Comparison of ENCODE assay signal across 8 cellular contexts in the genomic region with DNA sequence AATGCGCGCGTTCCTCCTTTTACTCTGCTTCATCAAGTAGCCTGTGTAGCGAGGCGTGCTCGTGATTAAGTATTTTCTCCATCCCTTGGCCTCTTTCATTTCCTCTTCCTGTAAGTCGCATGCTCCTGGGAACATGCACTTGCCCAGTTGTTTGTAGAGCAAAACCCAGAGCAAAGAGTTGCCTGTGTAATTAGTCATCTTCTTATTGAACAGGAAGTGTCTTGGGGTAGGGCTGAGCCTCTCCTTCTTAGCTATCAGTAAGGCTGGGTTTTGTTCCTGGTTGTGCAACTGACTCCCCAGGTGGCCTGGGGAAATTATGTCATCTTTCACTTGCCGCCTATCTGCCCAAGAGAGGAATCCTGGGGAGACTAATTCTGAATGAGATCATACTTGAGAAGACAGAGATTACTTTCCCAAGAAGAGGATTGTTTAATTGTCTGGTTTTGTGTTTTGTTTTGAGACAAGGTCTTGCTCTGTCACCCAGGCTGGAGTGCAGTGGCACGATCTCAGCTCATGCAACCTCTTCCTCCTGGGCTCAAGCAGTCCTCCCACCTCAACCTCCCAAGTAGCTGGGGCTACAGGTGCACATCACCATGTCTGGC. TPM values are rescaled to one million over a fixed set of nuclear protein-coding genes. Genes with fewer than 3 reads are reported as not detected.
DNase-seq lines count a peak whose midpoint lies in the region; ATAC-seq, FAIRE-seq and TF ChIP-seq lines count a peak whose summit lies in the region.

No MANE protein-coding gene starts in this region.

- no TSS peak for BruUV-seq in HepG2 (replicated peaks; lab: Mats Ljungman, UMichigan)

- H3K9me3 Mint-ChIP-seq in type B pancreatic cell (no peaks in the 10 kb centered on the region), progenitor cell of endocrine pancreas (ENCODE audit: low read depth) (no peaks in the 10 kb centered on the region)

- peak overlapping the region; percentile 45; the same call in 1 of the 2 replicates for H3K4me2 ChIP-seq in HepG2 (ENCODE audit: low read depth, low read length)

- CTCF ChIA-PET in HepG2 (lab: Yijun Ruan, JAX; ENCODE audit: low intra/inter-chr PET ratio, low total read pairs): no interaction called here

- no peak overlapping the region for H3K27ac ChIP-seq in HepG2 (ENCODE audit: extremely low read length, insufficient read depth, low read length)

- TF ChIP-seq EP300 in HepG2 (IDR thresholded peaks at IDR 0.05; ENCODE audit: low read depth in 2 of 2, low read length in 2 of 2) (no peak), HepG2 (CRISPR knock-in tag; IDR thresholded peaks at IDR 0.05; ENCODE audit: borderline replicate concordance) (no peak)

- peak; percentile 98 for FAIRE-seq in GM18507 (lab: Jason Lieb, UNC)
- FAIRE-seq in HepG2 (lab: Jason Lieb, UNC): no peak

- H3K27me3 Mint-ChIP-seq in type B pancreatic cell (no peaks in the 10 kb centered on the region), progenitor cell of endocrine pancreas (peaks cover 3% of the 10 kb centered on the region)

- TF ChIP-seq RAD21 in HepG2 (CRISPR knock-in tag; IDR thresholded peaks at IDR 0.05): no peak

- H3K27me3 ChIP-seq in HepG2 (ENCODE audit: control insufficient read depth in 1 of 2, insufficient read depth in 2 of 2, low read length in 2 of 2): no peaks in the 10 kb centered on the region

- in situ Hi-C loops in ACHN (cut with HindIII; ENCODE audit: low pct_ligation_motif_present, low pct_unique_long_range_greater_than_20kb, low sequenced_read_pairs): no loop called here
- in situ Hi-C loops in HepG2 (cut with HindIII; ENCODE audit: extremely low pct_ligation_motif_present, low pct_unique_long_range_greater_than_20kb): no loop called here

- no peaks in the 10 kb centered on the region for H3K36me3 ChIP-seq in HepG2 (replicated peaks in 1 of 2; ENCODE audit: control insufficient read depth in 1 of 2, insufficient read depth in 2 of 2, low read length in 2 of 2)

- H4K20me1 ChIP-seq in HepG2 (ENCODE audit: insufficient read depth, low read length): no peaks in the 10 kb centered on the region

- no peaks in the 10 kb centered on the region for H3K36me3 Mint-ChIP-seq in type B pancreatic cell
- no peaks in the 10 kb centered on the region for H3K36me3 Mint-ChIP-seq in progenitor cell of endocrine pancreas (ENCODE audit: insufficient read depth)

- intact Hi-C loops in HepG2 (cut with micrococcal nuclease; ENCODE audit: unreplicated experiment): no loop called here

- DNase-seq in ACHN (peak; percentile 86), GM18507 (ENCODE audit: extremely low spot score, insufficient read length, low read depth) (peak; percentile 59), NCI-H226 (peak; percentile 99), amniotic epithelial cell (ENCODE audit: low read depth) (peak; percentile 95), HepG2 (ENCODE audit: low spot score) (peak; percentile 10), type B pancreatic cell (ENCODE audit: extremely low spot score, unreplicated experiment) (no peak), progenitor cell of endocrine pancreas (ENCODE audit: low spot score, unreplicated experiment) (no peak)

- H3K4me3 Mint-ChIP-seq in type B pancreatic cell: peak overlapping the region; percentile 15
- no peak overlapping the region for H3K4me3 Mint-ChIP-seq in progenitor cell of endocrine pancreas (ENCODE audit: low read depth)

- H3K9ac ChIP-seq in HepG2 (ENCODE audit: insufficient read depth, low read depth, low read length): no peak overlapping the region

- H3K4me1 ChIP-seq in HepG2 (ENCODE audit: insufficient read depth, low read length): peaks cover 11% of the 10 kb centered on the region; the same call in 1 of the 2 replicates

- no peaks in the 10 kb centered on the region for H3K79me2 ChIP-seq in HepG2 (ENCODE audit: insufficient read depth, low read length)

- H3K4me3 ChIP-seq in HepG2 (replicated peaks in 1 of 3; ENCODE audit: insufficient read depth in 1 of 3, low read depth in 2 of 3, low read length in 3 of 3): no peak overlapping the region

- POLR2A ChIA-PET in HepG2 (lab: Yijun Ruan, JAX): no interaction called here

- H3K4me1 Mint-ChIP-seq in type B pancreatic cell (ENCODE audit: unreplicated experiment): peaks cover 6% of the 10 kb centered on the region
- H3K4me1 Mint-ChIP-seq in progenitor cell of endocrine pancreas (ENCODE audit: low read depth): peaks cover 3% of the 10 kb centered on the region

- TF ChIP-seq CTCF in HepG2 (CRISPR knock-in tag; IDR thresholded peaks at IDR 0.05) (no peak), type B pancreatic cell (conservative IDR thresholded peaks at IDR 0.05) (no peak), progenitor cell of endocrine pancreas (IDR thresholded peaks at IDR 0.05; ENCODE audit: unreplicated experiment) (no peak)

- H3K9me3 ChIP-seq in HepG2 (ENCODE audit: low read length): no peaks in the 10 kb centered on the region

- TF ChIP-seq POLR2A in HepG2 (IDR thresholded peaks at IDR 0.05; ENCODE audit: insufficient read depth in 1 of 2, low read depth in 2 of 2, low read length in 2 of 2): no peak

- ATAC-seq in HG02852 (IDR thresholded peaks at IDR 0.05; ENCODE audit: unreplicated experiment) (peak; percentile 98), HepG2 (no peak)

- H3K27ac Mint-ChIP-seq in type B pancreatic cell (peak overlapping the region; percentile 87), progenitor cell of endocrine pancreas (no peak overlapping the region)

- 22% methylated on average over 9 of the region's 9 CpGs for WGBS in HepG2 (ENCODE audit: low lambda C conversion rate)

- H2AFZ ChIP-seq in HepG2 (ENCODE audit: low read length): no peak overlapping the region

RNA-seq across cellular contexts. Expression of gene LIPH, which starts 14.9 kb away (rescaled TPM):
- total RNA-seq in HepG2 (2016; rRNA removed; fragmentation: Illumina TruSeq; extraction: Trizol) (0.09 TPM in 1 of 2 replicates, not detected in the other), type B pancreatic cell (ENCODE audit: low replicate concordance) (5.3 and 8.4 TPM in 2 replicates), progenitor cell of endocrine pancreas (0.11 and 0.79 TPM in 2 replicates)
- 0.20 TPM in 1 of 2 replicates, not detected in the other for total RNA-seq in HepG2 (2016; cell fraction: cytosol; rRNA removed; fragmentation: Illumina TruSeq; extraction: Trizol; ENCODE audit: low read depth)
- 0.13 TPM in 2 replicates for total RNA-seq in HepG2 (2016; cell fraction: insoluble cytoplasmic fraction; rRNA removed; fragmentation: Illumina TruSeq; extraction: Trizol)
- total RNA-seq in HepG2 (2016; cell fraction: membrane; rRNA removed; fragmentation: Illumina TruSeq; extraction: Trizol): not detected in 2 replicates
- total RNA-seq in HepG2 (2016; cell fraction: nucleus; rRNA removed; fragmentation: Illumina TruSeq; extraction: Trizol): 0.19 and 1.1 TPM in 2 replicates
- polyA plus RNA-seq in HepG2 (2011; rRNA removed): 0.29 and 0.34 TPM in 2 replicates
- 0.20 and 0.45 TPM in 2 replicates for polyA plus RNA-seq in HepG2 (2011; cell fraction: cytosol; rRNA removed)
- polyA plus RNA-seq in HepG2 (2011; cell fraction: nucleus; rRNA removed): 0.12 and 0.14 TPM in 2 replicates
- polyA plus RNA-seq in HepG2 (2012): 0.32 and 0.95 TPM in 2 replicates
- polyA plus RNA-seq in HepG2 (2016; cell fraction: cytosol; fragmentation: Illumina TruSeq; extraction: Trizol; ENCODE audit: low read depth): 0.03 TPM in 1 of 2 replicates, not detected in the other
- polyA plus RNA-seq in HepG2 (2016; cell fraction: insoluble cytoplasmic fraction; fragmentation: Illumina TruSeq; extraction: Trizol; ENCODE audit: low read depth): 0.05 and 0.11 TPM in 2 replicates
- not detected in 2 replicates for polyA plus RNA-seq in HepG2 (2016; cell fraction: membrane; fragmentation: Illumina TruSeq; extraction: Trizol; ENCODE audit: low read depth)
- 0.11 TPM in 1 of 2 replicates, not detected in the other for polyA plus RNA-seq in HepG2 (2016; cell fraction: nucleus; fragmentation: Illumina TruSeq; extraction: Trizol; ENCODE audit: insufficient read depth, low read depth)
- 0.06 and 7.4 TPM in 2 replicates for polyA minus RNA-seq in HepG2 (2011; rRNA and poly(A)+ RNA removed; ENCODE audit: low replicate concordance)
- 1.2 TPM in 1 of 2 replicates, not detected in the other for polyA minus RNA-seq in HepG2 (2011; cell fraction: cytosol; rRNA and poly(A)+ RNA removed)
- polyA minus RNA-seq in HepG2 (2011; cell fraction: nucleus; rRNA and poly(A)+ RNA removed): 0.25 and 0.64 TPM in 2 replicates

RNA-seq across cellular contexts. Expression of gene TMEM41A, which starts 38.6 kb away (rescaled TPM):
- 24.2 and 40.0 TPM in 2 replicates for total RNA-seq in HepG2 (2016; rRNA removed; fragmentation: Illumina TruSeq; extraction: Trizol)
- total RNA-seq in HepG2 (2016; cell fraction: cytosol; rRNA removed; fragmentation: Illumina TruSeq; extraction: Trizol; ENCODE audit: low read depth): 13.6 and 15.2 TPM in 2 replicates
- total RNA-seq in HepG2 (2016; cell fraction: insoluble cytoplasmic fraction; rRNA removed; fragmentation: Illumina TruSeq; extraction: Trizol): 24.9 and 39.6 TPM in 2 replicates
- 29.5 and 32.0 TPM in 2 replicates for total RNA-seq in HepG2 (2016; cell fraction: membrane; rRNA removed; fragmentation: Illumina TruSeq; extraction: Trizol)
- total RNA-seq in HepG2 (2016; cell fraction: nucleus; rRNA removed; fragmentation: Illumina TruSeq; extraction: Trizol): 45.6 and 52.4 TPM in 2 replicates
- 27.9 and 30.0 TPM in 2 replicates for polyA plus RNA-seq in HepG2 (2011; rRNA removed)
- 19.8 and 29.4 TPM in 2 replicates for polyA plus RNA-seq in HepG2 (2011; cell fraction: cytosol; rRNA removed)
- 25.5 and 31.3 TPM in 2 replicates for polyA plus RNA-seq in HepG2 (2011; cell fraction: nucleus; rRNA removed)
- polyA plus RNA-seq in HepG2 (2012): 18.7 and 20.4 TPM in 2 replicates
- 7.9 and 8.4 TPM in 2 replicates for polyA plus RNA-seq in HepG2 (2016; cell fraction: cytosol; fragmentation: Illumina TruSeq; extraction: Trizol; ENCODE audit: low read depth)
- 28.3 and 31.2 TPM in 2 replicates for polyA plus RNA-seq in HepG2 (2016; cell fraction: insoluble cytoplasmic fraction; fragmentation: Illumina TruSeq; extraction: Trizol; ENCODE audit: low read depth)
- polyA plus RNA-seq in HepG2 (2016; cell fraction: membrane; fragmentation: Illumina TruSeq; extraction: Trizol; ENCODE audit: low read depth): 19.0 and 19.8 TPM in 2 replicates
- polyA plus RNA-seq in HepG2 (2016; cell fraction: nucleus; fragmentation: Illumina TruSeq; extraction: Trizol; ENCODE audit: insufficient read depth, low read depth): 61.2 and 62.8 TPM in 2 replicates
- 43.9 and 54.9 TPM in 2 replicates for polyA minus RNA-seq in HepG2 (2011; rRNA and poly(A)+ RNA removed; ENCODE audit: low replicate concordance)
- 13.8 and 18.0 TPM in 2 replicates for polyA minus RNA-seq in HepG2 (2011; cell fraction: cytosol; rRNA and poly(A)+ RNA removed)
- polyA minus RNA-seq in HepG2 (2011; cell fraction: nucleus; rRNA and poly(A)+ RNA removed): 39.3 and 51.3 TPM in 2 replicates
- total RNA-seq in type B pancreatic cell (ENCODE audit: low replicate concordance): 27.4 and 43.2 TPM in 2 replicates
- total RNA-seq in progenitor cell of endocrine pancreas: 17.8 and 18.0 TPM in 2 replicates

RNA-seq across cellular contexts. Expression of gene SENP2, which starts 48.6 kb away (rescaled TPM):
- 46.2 and 62.6 TPM in 2 replicates for total RNA-seq in HepG2 (2016; rRNA removed; fragmentation: Illumina TruSeq; extraction: Trizol)
- 36.4 and 46.1 TPM in 2 replicates for total RNA-seq in HepG2 (2016; cell fraction: cytosol; rRNA removed; fragmentation: Illumina TruSeq; extraction: Trizol; ENCODE audit: low read depth)
- 41.9 and 54.0 TPM in 2 replicates for total RNA-seq in HepG2 (2016; cell fraction: insoluble cytoplasmic fraction; rRNA removed; fragmentation: Illumina TruSeq; extraction: Trizol)
- total RNA-seq in HepG2 (2016; cell fraction: membrane; rRNA removed; fragmentation: Illumina TruSeq; extraction: Trizol): 85.8 and 106 TPM in 2 replicates
- 28.8 and 30.0 TPM in 2 replicates for total RNA-seq in HepG2 (2016; cell fraction: nucleus; rRNA removed; fragmentation: Illumina TruSeq; extraction: Trizol)
- polyA plus RNA-seq in HepG2 (2011; rRNA removed): 5.1 and 7.7 TPM in 2 replicates
- 3.1 and 3.7 TPM in 2 replicates for polyA plus RNA-seq in HepG2 (2011; cell fraction: cytosol; rRNA removed)
- polyA plus RNA-seq in HepG2 (2011; cell fraction: nucleus; rRNA removed): 2.4 and 3.8 TPM in 2 replicates
- polyA plus RNA-seq in HepG2 (2012): 16.8 and 20.9 TPM in 2 replicates
- 30.9 and 32.8 TPM in 2 replicates for polyA plus RNA-seq in HepG2 (2016; cell fraction: cytosol; fragmentation: Illumina TruSeq; extraction: Trizol; ENCODE audit: low read depth)
- polyA plus RNA-seq in HepG2 (2016; cell fraction: insoluble cytoplasmic fraction; fragmentation: Illumina TruSeq; extraction: Trizol; ENCODE audit: low read depth): 38.2 and 45.0 TPM in 2 replicates
- 47.8 and 58.4 TPM in 2 replicates for polyA plus RNA-seq in HepG2 (2016; cell fraction: membrane; fragmentation: Illumina TruSeq; extraction: Trizol; ENCODE audit: low read depth)
- polyA plus RNA-seq in HepG2 (2016; cell fraction: nucleus; fragmentation: Illumina TruSeq; extraction: Trizol; ENCODE audit: insufficient read depth, low read depth): 20.1 and 22.2 TPM in 2 replicates
- polyA minus RNA-seq in HepG2 (2011; rRNA and poly(A)+ RNA removed; ENCODE audit: low replicate concordance): 2.7 and 11.4 TPM in 2 replicates
- 7.1 and 7.5 TPM in 2 replicates for polyA minus RNA-seq in HepG2 (2011; cell fraction: cytosol; rRNA and poly(A)+ RNA removed)
- polyA minus RNA-seq in HepG2 (2011; cell fraction: nucleus; rRNA and poly(A)+ RNA removed): 8.8 and 13.1 TPM in 2 replicates
- 46.4 and 47.5 TPM in 2 replicates for total RNA-seq in type B pancreatic cell (ENCODE audit: low replicate concordance)
- total RNA-seq in progenitor cell of endocrine pancreas: 52.3 and 59.2 TPM in 2 replicates

Comparison
In these comparisons a context has a peak if more than half of its experiments do, and no peak if none do; other contexts are left out.
1. DNase-seq: peak in ACHN (single experiment), GM18507 (single experiment), NCI-H226 (single experiment), amniotic epithelial cell (single experiment) and HepG2 (single experiment); none in type B pancreatic cell (single experiment) and progenitor cell of endocrine pancreas (single experiment).